Comparison of ENCODE assay signal across 8 cellular contexts in the genomic region with DNA sequence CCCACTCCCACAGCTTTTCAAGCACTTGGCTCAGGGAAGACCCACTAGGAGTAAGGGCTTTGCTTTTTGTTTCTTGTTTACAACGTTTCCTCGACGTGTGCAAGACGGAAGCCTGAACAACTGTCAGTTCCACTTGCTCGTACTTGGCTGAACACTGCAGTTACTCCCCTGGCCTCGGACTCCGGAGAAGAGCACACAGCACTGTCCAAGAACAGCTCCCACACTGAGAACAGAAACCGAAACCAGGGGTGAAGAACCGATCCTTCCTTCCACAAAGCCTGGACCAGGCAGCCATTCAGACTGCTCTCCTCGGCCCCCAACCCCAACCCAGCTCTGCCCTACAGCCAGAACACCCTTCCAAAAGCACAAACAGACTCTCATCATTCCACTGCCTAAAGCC. TPM values are rescaled to one million over a fixed set of nuclear protein-coding genes. Genes with fewer than 3 reads are reported as not detected.
DNase-seq lines count a peak whose midpoint lies in the region; ATAC-seq and TF ChIP-seq lines count a peak whose summit lies in the region.

No MANE protein-coding gene starts in this region.

- H3K36me3 ChIP-seq in fibroblast of lung (ENCODE audit: control insufficient read depth, insufficient read depth, low read length): no peaks in the 10 kb centered on the region

- H3K4me1 ChIP-seq in fibroblast of lung (ENCODE audit: control insufficient read depth, extremely low read depth, insufficient read depth, low read length): peaks cover 20% of the 10 kb centered on the region

- no peak for TF ChIP-seq CTCF in fibroblast of lung (conservative IDR thresholded peaks at IDR 0.05 in 1 of 2, IDR thresholded peaks at IDR 0.05 in 1 of 2; ENCODE audit: low read depth in 1 of 2, low read length in 2 of 2)
- no peak for TF ChIP-seq CTCF in nephron (IDR thresholded peaks at IDR 0.05; ENCODE audit: unreplicated experiment in 3 of 3)

- H3K36me3 Mint-ChIP-seq in nephron (ENCODE audit: low read depth): peaks cover 6% of the 10 kb centered on the region

- in situ Hi-C loops in SK-MEL-5 (cut with HindIII; ENCODE audit: low pct_unique_long_range_greater_than_20kb, low sequenced_read_pairs): no loop called here

- H3K27me3 Mint-ChIP-seq in nephron (ENCODE audit: low read depth): no peaks in the 10 kb centered on the region

- no peaks in the 10 kb centered on the region for H4K20me1 ChIP-seq in fibroblast of lung (ENCODE audit: control insufficient read depth, extremely low read depth, insufficient read depth, low read length)

- H3K4me3 Mint-ChIP-seq in nephron: peak overlapping the region in 2 of 3 experiments; percentile 81 to 85

- peak overlapping the region; percentile 52 to 66 (median 65) for H3K4me3 ChIP-seq in fibroblast of lung (replicated peaks in 1 of 4; ENCODE audit: control extremely low read depth in 1 of 4, insufficient read depth in 1 of 4, low read depth in 3 of 4, low read length in 4 of 4)

- H2AFZ ChIP-seq in fibroblast of lung (ENCODE audit: low read length): peak overlapping the region; percentile 40

- peaks cover 73% of the 10 kb centered on the region for H3K79me2 ChIP-seq in fibroblast of lung (ENCODE audit: control insufficient read depth, insufficient read depth, low read length)

- H3K27ac Mint-ChIP-seq in nephron: peak overlapping the region; percentile 77 to 99 (median 98)

- peaks cover 53% of the 10 kb centered on the region for H3K4me1 Mint-ChIP-seq in nephron

- ATAC-seq in GM21619 (IDR thresholded peaks at IDR 0.05; ENCODE audit: unreplicated experiment) (peak; percentile 40), HG03439 (IDR thresholded peaks at IDR 0.05; ENCODE audit: unreplicated experiment) (no peak), GM18907 (IDR thresholded peaks at IDR 0.05; ENCODE audit: unreplicated experiment) (no peak)

- H3K27me3 ChIP-seq in fibroblast of lung (ENCODE audit: control insufficient read depth, insufficient read depth, low read length): no peaks in the 10 kb centered on the region

- DNase-seq in AG20443 (ENCODE audit: low spot score) (peak; percentile 81), SK-MEL-5 (ENCODE audit: low read depth, low spot score) (peak; percentile 58), fibroblast of lung (ENCODE audit: low read depth in 2 of 2) (peak; percentile 62 to 83), NCI-H2196 treated with DMSO at 0.1 percent for 48 hours (lab: John Stamatoyannopoulos, UW; ENCODE audit: unreplicated experiment) (no peak)

- H3K9me3 Mint-ChIP-seq in nephron: no peaks in the 10 kb centered on the region

- H3K9me3 ChIP-seq in fibroblast of lung (ENCODE audit: control insufficient read depth, insufficient read depth, low read depth, low read length): no peaks in the 10 kb centered on the region

- peak overlapping the region; percentile 77 for H3K9ac ChIP-seq in fibroblast of lung (ENCODE audit: insufficient read depth, low read length)

- H3K27ac ChIP-seq in fibroblast of lung (ENCODE audit: insufficient read depth, low read length): peak overlapping the region; percentile 95

- H3K4me2 ChIP-seq in fibroblast of lung (ENCODE audit: extremely low read depth, insufficient read depth, low read length): peak overlapping the region; percentile 98

RNA-seq across cellular contexts. Expression of a gene that starts 25.5 kb away (rescaled TPM):
- total RNA-seq in SK-MEL-5 (2014; rRNA removed; shearing (Covaris generic)): 37.0 and 38.1 TPM in 2 replicates
- 40.4 and 45.1 TPM in 2 replicates for polyA plus RNA-seq in SK-MEL-5 (2015; cell fraction: cytosol; rRNA removed)
- 22.6 and 26.8 TPM in 2 replicates for polyA plus RNA-seq in SK-MEL-5 (2015; cell fraction: nucleus; rRNA removed)
- 30.9 and 31.8 TPM in 2 replicates for total RNA-seq in fibroblast of lung
- 32.5 and 42.3 TPM in 2 replicates for polyA plus RNA-seq in fibroblast of lung
- polyA plus RNA-seq in fibroblast of lung (2012): 19.2 and 19.3 TPM in 2 replicates
- polyA minus RNA-seq in fibroblast of lung (ENCODE audit: low replicate concordance): 14.9 and 36.3 TPM in 2 replicates
